In the genomic region with DNA sequence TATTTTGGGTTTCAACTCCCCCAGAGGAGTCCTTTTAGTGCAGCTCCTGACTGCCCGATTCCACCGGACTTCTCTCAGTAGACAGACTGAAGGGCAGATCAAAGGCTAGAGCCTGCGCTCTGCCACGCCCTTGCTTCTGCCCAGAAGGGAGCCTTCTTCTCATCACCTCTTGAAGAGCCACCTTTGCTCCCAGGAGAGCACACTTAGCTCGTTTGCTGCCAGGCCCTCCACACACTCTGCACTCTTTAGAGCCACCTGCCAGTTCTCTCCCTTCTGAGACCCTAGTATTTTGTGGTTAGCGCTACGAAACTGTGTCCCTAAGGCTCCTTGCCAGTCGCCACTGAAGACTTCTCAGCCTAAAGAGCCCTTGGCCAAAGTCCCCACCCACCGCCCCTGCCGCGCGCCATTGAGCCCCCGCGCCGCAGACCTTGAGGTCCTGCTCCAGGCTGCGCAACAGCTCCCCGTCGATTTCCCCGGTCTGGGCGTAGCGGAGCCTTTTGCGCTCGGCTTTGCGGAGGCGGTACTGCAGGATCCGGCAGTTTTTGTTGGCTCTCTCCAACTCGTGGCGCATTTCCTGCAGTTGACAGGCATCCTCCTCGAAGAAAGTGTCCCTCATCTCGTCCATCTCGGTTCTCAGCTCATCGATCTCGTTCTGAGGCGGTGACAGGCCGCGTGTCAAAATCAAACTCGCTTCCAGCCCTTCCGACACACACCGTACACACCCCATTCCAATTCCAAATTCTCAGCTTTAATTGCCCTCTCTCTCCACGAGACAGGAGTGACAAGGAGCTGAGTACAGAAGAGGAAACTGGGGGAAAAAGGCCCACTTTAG, we compare ENCODE assay signal across 8 cellular contexts. TPM values are rescaled to one million over a fixed set of nuclear protein-coding genes. Genes with fewer than 3 reads are reported as not detected.
A peak's percentile ranks its signal among the peaks of the same experiment; 100 is the strongest.
DNase-seq lines count a peak whose midpoint lies in the region; ATAC-seq and TF ChIP-seq lines count a peak whose summit lies in the region.

No MANE protein-coding gene starts in this region.

- peak overlapping the region; percentile 92 for H3K4me3 ChIP-seq in SK-N-MC
- peak overlapping the region; percentile 74 for H3K4me3 ChIP-seq in smooth muscle cell

- peaks cover 0 to 9% (median 2%) of the 10 kb centered on the region in 5 experiments for H3K9me3 Mint-ChIP-seq in brain
- peaks cover 0 to 24% (median 2%) of the 10 kb centered on the region in 6 donors for H3K9me3 Mint-ChIP-seq in immature natural killer cell

- H3K27ac Mint-ChIP-seq in brain (peak overlapping the region; percentile 78 to 98 (median 93)), immature natural killer cell (no peak overlapping the region)

- H3K79me2 ChIP-seq in smooth muscle cell (ENCODE audit: low read depth) = no peaks in the 10 kb centered on the region

- no peak overlapping the region for H3K27ac ChIP-seq in SK-N-MC
- no peak overlapping the region for H3K27ac ChIP-seq in smooth muscle cell (ENCODE audit: low read depth)

- H3K9me3 ChIP-seq in SK-N-MC (ENCODE audit: low read depth, low read length) (no peaks in the 10 kb centered on the region), smooth muscle cell (replicated peaks; ENCODE audit: low read depth) (no peaks in the 10 kb centered on the region)

- H3K36me3 Mint-ChIP-seq in brain (peaks cover 47% of the 10 kb centered on the region), immature natural killer cell (no peaks in the 10 kb centered on the region)

- DNase-seq in EH (ENCODE audit: low read depth) (peak; percentile 66), SK-N-MC (ENCODE audit: low read depth, low spot score) (no peak), immature natural killer cell (no peak), smooth muscle cell (lab: John Stamatoyannopoulos, UW; ENCODE audit: unreplicated experiment) (no peak), SHP77 (lab: John Stamatoyannopoulos, UW) (no peak)

- H3K4me3 Mint-ChIP-seq in brain = peak overlapping the region; percentile 92 to 98 (median 93)
- peak overlapping the region; percentile 71 to 80 (median 77) for H3K4me3 Mint-ChIP-seq in immature natural killer cell

- H3K36me3 ChIP-seq in SK-N-MC (ENCODE audit: insufficient read depth, low read length) (peaks cover 14% of the 10 kb centered on the region; the same call in 1 of the 2 replicates), smooth muscle cell (ENCODE audit: low read depth) (no peaks in the 10 kb centered on the region)

- H3K4me1 Mint-ChIP-seq in brain (peaks cover 74% of the 10 kb centered on the region), immature natural killer cell (peaks cover 17 to 25% of the 10 kb centered on the region in 2 donors)

- peaks cover 6% of the 10 kb centered on the region for H3F3A ChIP-seq in smooth muscle cell (ENCODE audit: low read depth)

- peak overlapping the region; percentile 84 for H3K4me2 ChIP-seq in smooth muscle cell

- peaks cover 3% of the 10 kb centered on the region for H3K4me1 ChIP-seq in smooth muscle cell (ENCODE audit: low read depth)

- TF ChIP-seq CTCF in brain (conservative IDR thresholded peaks at IDR 0.05) = no peak
- no peak for TF ChIP-seq CTCF in smooth muscle cell (IDR thresholded peaks at IDR 0.05; ENCODE audit: borderline replicate concordance, insufficient read depth, poor library complexity, severe bottlenecking)

- H3K27me3 ChIP-seq in smooth muscle cell (ENCODE audit: low read depth) = peaks cover 35% of the 10 kb centered on the region

- peak overlapping the region; percentile 76 for H2AFZ ChIP-seq in smooth muscle cell (ENCODE audit: low read depth)

- 7% methylated on average over 39 of the region's 40 CpGs for WGBS in smooth muscle cell (ENCODE audit: low lambda C conversion rate)

- ATAC-seq in HG02973 (IDR thresholded peaks at IDR 0.05; ENCODE audit: unreplicated experiment) = no peak
- no peak for ATAC-seq in GM21737 (IDR thresholded peaks at IDR 0.05; ENCODE audit: unreplicated experiment)

- no peak overlapping the region for H3K9ac ChIP-seq in SK-N-MC (ENCODE audit: insufficient read length)
- no peak overlapping the region for H3K9ac ChIP-seq in smooth muscle cell (ENCODE audit: low read depth)

- no peaks in the 10 kb centered on the region for H4K20me1 ChIP-seq in smooth muscle cell (ENCODE audit: low read depth)

- peaks cover 35% of the 10 kb centered on the region for H3K27me3 Mint-ChIP-seq in brain
- peaks cover 30 to 36% (median 31%) of the 10 kb centered on the region in 3 donors for H3K27me3 Mint-ChIP-seq in immature natural killer cell (ENCODE audit: low read depth in 3 of 3)

RNA-seq across cellular contexts. Expression of gene KIAA0408, which starts 55.4 kb away (rescaled TPM):
- 24.9 TPM for polyA plus RNA-seq in brain (ENCODE audit: insufficient read depth, low read depth, low replicate concordance)
- polyA plus RNA-seq in immature natural killer cell = not detected
- 3.6 and 8.9 TPM in 2 replicates for total RNA-seq in smooth muscle cell
- polyA plus RNA-seq in smooth muscle cell = 1.9 and 2.8 TPM in 2 replicates

Comparison
In these comparisons a context has a peak if more than half of its experiments do, and no peak if none do; other contexts are left out.
1. H3K27ac Mint-ChIP-seq: peak in brain (5 of 5); none in immature natural killer cell (0 of 6).